15 cellular contexts compared by ENCODE assay signal in the genomic region with DNA sequence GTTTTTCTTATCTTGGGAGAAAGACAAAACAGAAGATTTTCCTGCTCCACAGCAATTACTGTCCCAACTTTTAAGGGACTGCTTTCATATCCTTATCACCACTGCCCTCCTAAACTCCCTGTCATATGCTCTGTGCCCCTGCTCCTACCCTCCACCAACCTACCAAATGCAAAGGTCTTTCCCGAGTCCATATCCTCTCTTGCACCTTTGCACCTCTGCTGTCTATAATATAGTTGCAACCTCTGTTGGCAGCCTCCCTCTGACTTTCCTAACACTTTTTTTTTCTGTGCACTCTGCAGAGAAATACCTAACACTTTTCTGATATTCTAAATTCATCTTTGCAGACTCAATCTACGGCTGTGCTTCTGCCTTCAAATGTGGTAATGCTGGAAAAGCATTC.
"Had no signal": no experiment of that assay in that cellular context is flagged by ENCODE, and none has a peak within 500 bp of the region (broad histone marks: within the 10 kb centered on the region; RNA-seq: fewer than 3 reads in every experiment).

No MANE protein-coding gene starts in this region.

- H3K27ac ChIP-seq: esophagus muscularis mucosa, left lung, neutrophil had no signal

- H3K27me3 Mint-ChIP-seq: activated T-cell treated with anti-CD3 and anti-CD28 coated beads, Interleukin-2, amount 50 U/mL, for 24 hours; central memory CD8-positive, alpha-beta T cell; dendritic cell treated with granulocyte-macrophage colony-stimulating factor and Interleukin-4, amounts not matched to agents 40 ng/mL and 50 ng/mL, for 4 days had no signal

- H3K36me3 Mint-ChIP-seq: activated naive CD4-positive, alpha-beta T cell treated with anti-CD3 and anti-CD28 coated beads, Interleukin-2, amount 50 U/mL, for 72 hours had no signal

- H3K27ac Mint-ChIP-seq: activated naive CD4-positive, alpha-beta T cell treated with anti-CD3 and anti-CD28 coated beads, Interleukin-2, amount 50 U/mL, for 72 hours; activated T-cell treated with anti-CD3 and anti-CD28 coated beads, Interleukin-2, amount 50 U/mL, for 24 hours; dendritic cell treated with granulocyte-macrophage colony-stimulating factor and Interleukin-4, amounts not matched to agents 40 ng/mL and 50 ng/mL, for 4 days had no signal

- H3K9me3 Mint-ChIP-seq: activated naive CD4-positive, alpha-beta T cell treated with anti-CD3 and anti-CD28 coated beads, Interleukin-2, amount 50 U/mL, for 72 hours; activated T-cell treated with anti-CD3 and anti-CD28 coated beads, Interleukin-2, amount 50 U/mL, for 24 hours; central memory CD8-positive, alpha-beta T cell; dendritic cell treated with granulocyte-macrophage colony-stimulating factor and Interleukin-4, amounts not matched to agents 40 ng/mL and 50 ng/mL, for 4 days had no signal

- H3K4me3 ChIP-seq: esophagus muscularis mucosa, left lung had no signal

- DNase-seq: activated CD4-positive, alpha-beta T cell treated with anti-CD3 and anti-CD28 coated beads, Interleukin-2, amount 50 U/mL, for 4 hours; activated effector memory CD4-positive, alpha-beta T cell treated with anti-CD3 and anti-CD28 coated beads, Interleukin-2, amount 50 U/mL, for 16 hours; activated T-cell treated with anti-CD3 and anti-CD28 coated beads, Interleukin-2, amount 50 U/mL, for 24 hours; amniotic stem cell; left lung; mesenchymal stem cell; stimulated activated CD4-positive, alpha-beta T cell treated with anti-CD3 and anti-CD28 coated beads, Interleukin-2, amount 100 ng/mL, for 48 hours; stimulated activated naive CD4-positive, alpha-beta T cell treated with Interleukin-2 at 50 U/mL for 16 hours; T-helper 2 cell had no signal

- H3K27me3 ChIP-seq: esophagus muscularis mucosa, left lung, neutrophil had no signal

- ATAC-seq: activated CD4-positive, CD25-positive, alpha-beta regulatory T cell treated with anti-CD3 and anti-CD28 coated beads, Interleukin-2, amount 50 U/mL, for 24 hours; activated naive CD4-positive, alpha-beta T cell treated with anti-CD3 and anti-CD28 coated beads, Interleukin-2, amount 50 U/mL, for 72 hours; left lung had no signal

- H3K36me3 ChIP-seq: esophagus muscularis mucosa, left lung had no signal

- H3K9me3 ChIP-seq: esophagus muscularis mucosa, left lung, neutrophil had no signal

- H3K4me3 Mint-ChIP-seq: activated T-cell treated with anti-CD3 and anti-CD28 coated beads, Interleukin-2, amount 50 U/mL, for 24 hours; central memory CD8-positive, alpha-beta T cell; dendritic cell treated with granulocyte-macrophage colony-stimulating factor and Interleukin-4, amounts not matched to agents 40 ng/mL and 50 ng/mL, for 4 days had no signal
